ENCODE assay signal across 1 cellular context in the genomic region with DNA sequence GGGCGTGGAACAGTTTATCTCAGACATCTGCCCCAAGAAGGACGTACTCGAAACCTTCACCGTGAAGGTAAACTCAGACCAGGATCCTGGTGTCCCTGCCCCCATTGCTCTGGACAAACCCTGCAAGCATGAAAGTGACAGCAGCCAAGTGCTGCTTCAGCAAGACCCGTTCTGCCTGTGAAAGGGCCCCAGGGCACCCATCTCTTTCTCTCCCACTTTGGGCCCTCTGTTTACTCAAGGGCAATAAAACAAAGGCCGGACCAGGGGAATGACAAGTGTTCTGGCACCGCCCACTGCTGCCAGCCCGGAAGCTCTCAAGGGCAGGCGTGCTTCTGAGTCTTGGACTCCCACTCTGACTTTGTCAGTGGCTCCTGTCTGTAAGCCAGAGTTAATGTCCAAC.
TF ChIP-seq lines count a peak whose summit lies in the region.

No MANE protein-coding gene starts in this region.

TF ChIP-seq in HepG2, 621 proteins besides CTCF, POLR2A, EP300 and RAD21 (continued from another document and continues in another):
- no peak for TF ChIP-seq ZFP91 (CRISPR knock-in tag; IDR thresholded peaks at IDR 0.05; ENCODE audit: borderline replicate concordance)
- TF ChIP-seq AFF4 (CRISPR knock-in tag; IDR thresholded peaks at IDR 0.05): no peak
- TF ChIP-seq ERF (CRISPR knock-in tag; IDR thresholded peaks at IDR 0.05): 0 out of 2 replicates have a peak, but pooled peaks have one; percentile 30
- TF ChIP-seq PAXIP1 (CRISPR knock-in tag; conservative IDR thresholded peaks at IDR 0.05): peak; percentile 69
- no peak for TF ChIP-seq NFE2 (CRISPR knock-in tag; IDR thresholded peaks at IDR 0.05)
- TF ChIP-seq, protein P1, sequence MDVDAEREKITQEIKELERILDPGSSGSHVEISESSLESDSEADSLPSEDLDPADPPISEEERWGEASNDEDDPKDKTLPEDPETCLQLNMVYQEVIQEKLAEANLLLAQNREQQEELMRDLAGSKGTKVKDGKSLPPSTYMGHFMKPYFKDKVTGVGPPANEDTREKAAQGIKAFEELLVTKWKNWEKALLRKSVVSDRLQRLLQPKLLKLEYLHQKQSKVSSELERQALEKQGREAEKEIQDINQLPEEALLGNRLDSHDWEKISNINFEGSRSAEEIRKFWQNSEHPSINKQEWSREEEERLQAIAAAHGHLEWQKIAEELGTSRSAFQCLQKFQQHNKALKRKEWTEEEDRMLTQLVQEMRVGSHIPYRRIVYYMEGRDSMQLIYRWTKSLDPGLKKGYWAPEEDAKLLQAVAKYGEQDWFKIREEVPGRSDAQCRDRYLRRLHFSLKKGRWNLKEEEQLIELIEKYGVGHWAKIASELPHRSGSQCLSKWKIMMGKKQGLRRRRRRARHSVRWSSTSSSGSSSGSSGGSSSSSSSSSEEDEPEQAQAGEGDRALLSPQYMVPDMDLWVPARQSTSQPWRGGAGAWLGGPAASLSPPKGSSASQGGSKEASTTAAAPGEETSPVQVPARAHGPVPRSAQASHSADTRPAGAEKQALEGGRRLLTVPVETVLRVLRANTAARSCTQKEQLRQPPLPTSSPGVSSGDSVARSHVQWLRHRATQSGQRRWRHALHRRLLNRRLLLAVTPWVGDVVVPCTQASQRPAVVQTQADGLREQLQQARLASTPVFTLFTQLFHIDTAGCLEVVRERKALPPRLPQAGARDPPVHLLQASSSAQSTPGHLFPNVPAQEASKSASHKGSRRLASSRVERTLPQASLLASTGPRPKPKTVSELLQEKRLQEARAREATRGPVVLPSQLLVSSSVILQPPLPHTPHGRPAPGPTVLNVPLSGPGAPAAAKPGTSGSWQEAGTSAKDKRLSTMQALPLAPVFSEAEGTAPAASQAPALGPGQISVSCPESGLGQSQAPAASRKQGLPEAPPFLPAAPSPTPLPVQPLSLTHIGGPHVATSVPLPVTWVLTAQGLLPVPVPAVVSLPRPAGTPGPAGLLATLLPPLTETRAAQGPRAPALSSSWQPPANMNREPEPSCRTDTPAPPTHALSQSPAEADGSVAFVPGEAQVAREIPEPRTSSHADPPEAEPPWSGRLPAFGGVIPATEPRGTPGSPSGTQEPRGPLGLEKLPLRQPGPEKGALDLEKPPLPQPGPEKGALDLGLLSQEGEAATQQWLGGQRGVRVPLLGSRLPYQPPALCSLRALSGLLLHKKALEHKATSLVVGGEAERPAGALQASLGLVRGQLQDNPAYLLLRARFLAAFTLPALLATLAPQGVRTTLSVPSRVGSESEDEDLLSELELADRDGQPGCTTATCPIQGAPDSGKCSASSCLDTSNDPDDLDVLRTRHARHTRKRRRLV (CRISPR knock-in tag; IDR thresholded peaks at IDR 0.05): no peak
- no peak for TF ChIP-seq CBX1 (IDR thresholded peaks at IDR 0.05; ENCODE audit: low read depth)
- no peak for TF ChIP-seq ZMYM2 (CRISPR knock-in tag; IDR thresholded peaks at IDR 0.05)
- TF ChIP-seq, protein P2, sequence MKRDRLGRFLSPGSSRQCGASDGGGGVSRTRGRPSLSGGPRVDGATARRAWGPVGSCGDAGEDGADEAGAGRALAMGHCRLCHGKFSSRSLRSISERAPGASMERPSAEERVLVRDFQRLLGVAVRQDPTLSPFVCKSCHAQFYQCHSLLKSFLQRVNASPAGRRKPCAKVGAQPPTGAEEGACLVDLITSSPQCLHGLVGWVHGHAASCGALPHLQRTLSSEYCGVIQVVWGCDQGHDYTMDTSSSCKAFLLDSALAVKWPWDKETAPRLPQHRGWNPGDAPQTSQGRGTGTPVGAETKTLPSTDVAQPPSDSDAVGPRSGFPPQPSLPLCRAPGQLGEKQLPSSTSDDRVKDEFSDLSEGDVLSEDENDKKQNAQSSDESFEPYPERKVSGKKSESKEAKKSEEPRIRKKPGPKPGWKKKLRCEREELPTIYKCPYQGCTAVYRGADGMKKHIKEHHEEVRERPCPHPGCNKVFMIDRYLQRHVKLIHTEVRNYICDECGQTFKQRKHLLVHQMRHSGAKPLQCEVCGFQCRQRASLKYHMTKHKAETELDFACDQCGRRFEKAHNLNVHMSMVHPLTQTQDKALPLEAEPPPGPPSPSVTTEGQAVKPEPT (CRISPR knock-in tag; IDR thresholded peaks at IDR 0.05; ENCODE audit: low read depth): no peak
- TF ChIP-seq, protein P3, sequence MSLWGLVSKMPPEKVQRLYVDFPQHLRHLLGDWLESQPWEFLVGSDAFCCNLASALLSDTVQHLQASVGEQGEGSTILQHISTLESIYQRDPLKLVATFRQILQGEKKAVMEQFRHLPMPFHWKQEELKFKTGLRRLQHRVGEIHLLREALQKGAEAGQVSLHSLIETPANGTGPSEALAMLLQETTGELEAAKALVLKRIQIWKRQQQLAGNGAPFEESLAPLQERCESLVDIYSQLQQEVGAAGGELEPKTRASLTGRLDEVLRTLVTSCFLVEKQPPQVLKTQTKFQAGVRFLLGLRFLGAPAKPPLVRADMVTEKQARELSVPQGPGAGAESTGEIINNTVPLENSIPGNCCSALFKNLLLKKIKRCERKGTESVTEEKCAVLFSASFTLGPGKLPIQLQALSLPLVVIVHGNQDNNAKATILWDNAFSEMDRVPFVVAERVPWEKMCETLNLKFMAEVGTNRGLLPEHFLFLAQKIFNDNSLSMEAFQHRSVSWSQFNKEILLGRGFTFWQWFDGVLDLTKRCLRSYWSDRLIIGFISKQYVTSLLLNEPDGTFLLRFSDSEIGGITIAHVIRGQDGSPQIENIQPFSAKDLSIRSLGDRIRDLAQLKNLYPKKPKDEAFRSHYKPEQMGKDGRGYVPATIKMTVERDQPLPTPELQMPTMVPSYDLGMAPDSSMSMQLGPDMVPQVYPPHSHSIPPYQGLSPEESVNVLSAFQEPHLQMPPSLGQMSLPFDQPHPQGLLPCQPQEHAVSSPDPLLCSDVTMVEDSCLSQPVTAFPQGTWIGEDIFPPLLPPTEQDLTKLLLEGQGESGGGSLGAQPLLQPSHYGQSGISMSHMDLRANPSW (CRISPR knock-in tag; IDR thresholded peaks at IDR 0.05; ENCODE audit: borderline replicate concordance): no peak
- TF ChIP-seq TBX3 (IDR thresholded peaks at IDR 0.05; ENCODE audit: borderline replicate concordance): no peak
- no peak for TF ChIP-seq ZNF891 (CRISPR knock-in tag; IDR thresholded peaks at IDR 0.05)
- TF ChIP-seq ZNF720 (CRISPR knock-in tag; IDR thresholded peaks at IDR 0.05): no peak
- no peak for TF ChIP-seq ZNF329 (CRISPR knock-in tag; IDR thresholded peaks at IDR 0.05; ENCODE audit: low read depth)
- TF ChIP-seq IKZF1 (IDR thresholded peaks at IDR 0.05): no peak
- TF ChIP-seq, protein P4, sequence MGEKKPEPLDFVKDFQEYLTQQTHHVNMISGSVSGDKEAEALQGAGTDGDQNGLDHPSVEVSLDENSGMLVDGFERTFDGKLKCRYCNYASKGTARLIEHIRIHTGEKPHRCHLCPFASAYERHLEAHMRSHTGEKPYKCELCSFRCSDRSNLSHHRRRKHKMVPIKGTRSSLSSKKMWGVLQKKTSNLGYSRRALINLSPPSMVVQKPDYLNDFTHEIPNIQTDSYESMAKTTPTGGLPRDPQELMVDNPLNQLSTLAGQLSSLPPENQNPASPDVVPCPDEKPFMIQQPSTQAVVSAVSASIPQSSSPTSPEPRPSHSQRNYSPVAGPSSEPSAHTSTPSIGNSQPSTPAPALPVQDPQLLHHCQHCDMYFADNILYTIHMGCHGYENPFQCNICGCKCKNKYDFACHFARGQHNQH (CRISPR knock-in tag; IDR thresholded peaks at IDR 0.05): peak; percentile 30; the same call in 1 of the 2 replicates
- TF ChIP-seq ZNF234 (CRISPR knock-in tag; conservative IDR thresholded peaks at IDR 0.05): no peak
- TF ChIP-seq MYC (CRISPR knock-in tag; IDR thresholded peaks at IDR 0.05; ENCODE audit: borderline replicate concordance): no peak
- peak; percentile 34; the same call in 1 of the 2 replicates for TF ChIP-seq NCOA2 (CRISPR knock-in tag; IDR thresholded peaks at IDR 0.05)
- peak; percentile 23; the same call in 1 of the 2 replicates for TF ChIP-seq RXRA (CRISPR knock-in tag; IDR thresholded peaks at IDR 0.05)
- TF ChIP-seq ZNF232 (CRISPR knock-in tag; IDR thresholded peaks at IDR 0.05; ENCODE audit: borderline replicate concordance): no peak
- no peak for TF ChIP-seq ZFP36L2 (CRISPR knock-in tag; IDR thresholded peaks at IDR 0.05)
- peak; percentile 27; the same call in 1 of the 2 replicates for TF ChIP-seq SALL1 (CRISPR knock-in tag; IDR thresholded peaks at IDR 0.05)
- TF ChIP-seq ZNF12 (CRISPR knock-in tag; IDR thresholded peaks at IDR 0.05): no peak
- no peak for TF ChIP-seq FLYWCH1 (CRISPR knock-in tag; IDR thresholded peaks at IDR 0.05)
- no peak for TF ChIP-seq HOXA3 (CRISPR knock-in tag; IDR thresholded peaks at IDR 0.05)
- TF ChIP-seq BRD4 (CRISPR knock-in tag; IDR thresholded peaks at IDR 0.05): no peak
- TF ChIP-seq GTF2F1 (IDR thresholded peaks at IDR 0.05; ENCODE audit: low read length): no peak
- TF ChIP-seq ZSCAN31 (CRISPR knock-in tag; IDR thresholded peaks at IDR 0.05; ENCODE audit: low read depth): no peak
- no peak for TF ChIP-seq EHMT2 (IDR thresholded peaks at IDR 0.05; ENCODE audit: borderline replicate concordance, low read depth, low read length)
- no peak for TF ChIP-seq ZNF570 (CRISPR knock-in tag; IDR thresholded peaks at IDR 0.05; ENCODE audit: borderline replicate concordance)
- no peak for TF ChIP-seq CEBPB (IDR thresholded peaks at IDR 0.05; ENCODE audit: borderline replicate concordance, low read depth, low read length)
- TF ChIP-seq, protein P5, sequence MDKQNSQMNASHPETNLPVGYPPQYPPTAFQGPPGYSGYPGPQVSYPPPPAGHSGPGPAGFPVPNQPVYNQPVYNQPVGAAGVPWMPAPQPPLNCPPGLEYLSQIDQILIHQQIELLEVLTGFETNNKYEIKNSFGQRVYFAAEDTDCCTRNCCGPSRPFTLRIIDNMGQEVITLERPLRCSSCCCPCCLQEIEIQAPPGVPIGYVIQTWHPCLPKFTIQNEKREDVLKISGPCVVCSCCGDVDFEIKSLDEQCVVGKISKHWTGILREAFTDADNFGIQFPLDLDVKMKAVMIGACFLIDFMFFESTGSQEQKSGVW (CRISPR knock-in tag; IDR thresholded peaks at IDR 0.05; ENCODE audit: borderline replicate concordance): no peak
- TF ChIP-seq ZNF501 (CRISPR knock-in tag; IDR thresholded peaks at IDR 0.05): no peak
- no peak for TF ChIP-seq MXD4 (CRISPR knock-in tag; IDR thresholded peaks at IDR 0.05)
- TF ChIP-seq MTF2 (CRISPR knock-in tag; IDR thresholded peaks at IDR 0.05; ENCODE audit: borderline replicate concordance): no peak
- no peak for TF ChIP-seq ZFP90 (CRISPR knock-in tag; IDR thresholded peaks at IDR 0.05; ENCODE audit: borderline replicate concordance)
